In the genomic region with DNA sequence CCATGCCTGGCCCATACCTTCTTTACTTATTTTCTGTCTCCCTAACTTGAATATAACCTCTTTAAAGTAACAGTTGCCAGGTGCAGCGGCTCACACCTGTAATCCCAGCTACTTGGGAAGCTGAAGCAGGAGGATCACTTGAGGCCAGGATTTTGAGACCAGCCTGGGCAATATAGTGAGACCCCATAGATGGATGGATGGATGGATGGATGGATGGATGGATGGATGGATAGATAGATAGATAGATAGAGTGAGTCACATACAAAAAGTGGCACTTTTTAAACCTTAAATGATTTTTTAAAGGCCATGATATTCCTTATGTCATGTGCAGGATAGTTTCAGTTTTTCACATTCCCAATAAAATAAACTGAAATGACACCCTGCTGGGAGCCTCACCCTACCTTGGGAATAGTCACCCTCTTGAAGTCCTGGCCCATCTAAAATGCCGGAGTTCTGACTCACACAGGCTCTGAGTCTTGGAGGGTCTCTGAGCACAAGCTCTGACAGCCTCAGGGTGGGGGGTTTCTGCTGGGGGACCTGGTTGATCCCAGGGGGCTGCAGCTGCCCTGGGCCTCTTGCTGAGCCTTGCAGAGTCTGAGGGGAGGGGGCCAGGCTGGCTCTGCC, we compare ENCODE assay signal across 18 cellular contexts.
"Had no signal": no experiment of that assay in that cellular context is flagged by ENCODE, and none has a peak within 500 bp of the region (broad histone marks: within the 10 kb centered on the region; RNA-seq: fewer than 3 reads in every experiment).

No MANE protein-coding gene starts in this region.

- ATAC-seq: effector memory CD8-positive, alpha-beta T cell; gastroesophageal sphincter; left colon; left ventricle myocardium superior; sciatic nerve; stimulated activated memory B cell treated with anti-CD40 and anti-IgM and Interleukin-4, amounts not matched to agents 10 μg/mL and 1 μg/mL and 100 μg/mL, for 72 hours had no signal

- H3K9me3 ChIP-seq: esophagus squamous epithelium, gastroesophageal sphincter, spleen, thoracic aorta had no signal

- H3K27me3 ChIP-seq: esophagus squamous epithelium, gastroesophageal sphincter, spleen had no signal

- H3K27ac ChIP-seq: esophagus squamous epithelium, gastroesophageal sphincter, spleen, thoracic aorta had no signal

- H3K4me3 ChIP-seq: esophagus squamous epithelium, gastroesophageal sphincter, lung, spleen, thoracic aorta had no signal

- DNase-seq: effector memory CD8-positive, alpha-beta T cell; esophagus squamous epithelium; foreskin fibroblast; immature natural killer cell; left colon; left ventricle myocardium superior; mesenchymal stem cell; midbrain; spleen; stimulated activated CD4-positive, alpha-beta T cell treated with anti-CD3 and anti-CD28 coated beads, Interleukin-15, amount 100 ng/mL, for 24 hours; stimulated activated CD4-positive, alpha-beta T cell treated with anti-CD3 and anti-CD28 coated beads, Interleukin-1b, Interleukin-23, amount 100 ng/mL, for 48 hours; stimulated activated CD4-positive, alpha-beta T cell treated with anti-CD3 and anti-CD28 coated beads, Interleukin-4, amount 100 ng/mL, for 24 hours; trophoblast cell had no signal
